16 cellular contexts compared by ENCODE assay signal in genomic region chr13:79837741-79838450, GRCh38.
DNase-seq lines count a peak whose midpoint lies in the region; ATAC-seq and TF ChIP-seq lines count a peak whose summit lies in the region.
"Had no signal": no experiment of that assay in that cellular context is flagged by ENCODE, and none has a peak within 500 bp of the region (broad histone marks: within the 10 kb centered on the region; RNA-seq: fewer than 3 reads in every experiment).

No MANE protein-coding gene starts in this region.

- H3K4me3 ChIP-seq in astrocyte of the spinal cord (ENCODE audit: low read depth, low read length) = no peak overlapping the region
- H3K4me3 ChIP-seq: colonic mucosa had no signal

- no peak for TF ChIP-seq CTCF in astrocyte of the spinal cord (IDR thresholded peaks at IDR 0.05; ENCODE audit: low read depth, low read length)

- in situ Hi-C loops in Caki2 (cut with HindIII; ENCODE audit: low pct_unique_long_range_greater_than_20kb, low sequenced_read_pairs) = no loop called here
- in situ Hi-C loops in astrocyte of the spinal cord (cut with HindIII; ENCODE audit: low sequenced_read_pairs) = no loop called here
- in situ Hi-C loops in G401 (cut with HindIII; ENCODE audit: low sequenced_read_pairs) = no loop called here

- ATAC-seq in HG03571 (IDR thresholded peaks at IDR 0.05; ENCODE audit: unreplicated experiment) = no peak

- DNase-seq in Caki2 (ENCODE audit: low read depth) = peak; percentile 4
- DNase-seq in HS-5 (ENCODE audit: low read depth) = peak; percentile 16
- DNase-seq in astrocyte of the spinal cord (ENCODE audit: low read depth, low spot score) = peak; percentile 20
- peak; percentile 80 for DNase-seq in kidney tubule cell (ENCODE audit: low spot score)
- DNase-seq in NOMO-1 (lab: John Stamatoyannopoulos, UW; ENCODE audit: unreplicated experiment in 2 of 2) = no peak
- DNase-seq in G401 (ENCODE audit: low spot score) = no peak
- DNase-seq in DMS53 (lab: John Stamatoyannopoulos, UW) = no peak
- DNase-seq: activated naive CD4-positive, alpha-beta T cell treated with anti-CD3 and anti-CD28 coated beads, Interleukin-2, amount 50 U/mL, for 16 hours; C1 segment of cervical spinal cord; colonic mucosa; GF-D8; MV-4-11; naive B cell; NCI-H524 treated with DMSO at 0.1 percent for 48 hours; SHP77 treated with DMSO at 0.1 percent for 48 hours had no signal

Comparison
In these comparisons a context has a peak if more than half of its experiments do, and no peak if none do; other contexts are left out.
1. DNase-seq: peak in Caki2 (single experiment), HS-5 (single experiment), astrocyte of the spinal cord (single experiment) and kidney tubule cell (single experiment); none in NOMO-1 (0 of 2), G401 (single experiment) and DMS53 (single experiment).